1 cellular context compared by ENCODE assay signal in the genomic region with DNA sequence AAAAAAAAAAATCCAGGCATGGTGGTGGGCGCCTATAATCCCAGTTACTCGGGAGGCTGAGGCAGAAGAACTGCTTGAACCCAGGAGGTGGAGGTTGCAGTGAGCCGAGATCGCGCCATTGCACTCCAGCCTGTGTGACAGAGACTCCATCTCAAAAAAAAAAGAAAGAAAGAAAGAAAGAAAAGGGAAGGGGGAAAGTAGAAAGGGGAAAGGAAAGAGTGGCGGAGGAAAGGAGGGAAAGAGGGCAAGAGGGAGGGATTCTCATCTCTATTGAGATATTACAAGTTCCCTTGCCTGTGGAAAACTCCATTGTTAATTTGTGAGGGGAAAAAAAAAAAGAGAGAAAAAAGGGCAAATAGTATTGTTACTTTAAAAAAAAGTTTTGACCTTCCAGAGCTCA.
TF ChIP-seq lines count a peak whose summit lies in the region.

No MANE protein-coding gene starts in this region.

TF ChIP-seq in HEK293, 187 proteins besides CTCF, POLR2A, EP300 and RAD21:
- TF ChIP-seq PRDM1 (tag by site-specific recombination; IDR thresholded peaks at IDR 0.05), result peak; percentile 91
TF ChIP-seq in HEK293: peak in this region for 1; not testable (repeated sequence) for 186.
